In genomic region chr1:151540982-151541377, GRCh38 we compare ENCODE assay signal across 8 cellular contexts. TPM values are rescaled to one million over a fixed set of nuclear protein-coding genes. Genes with fewer than 3 reads are reported as not detected.
A peak's percentile ranks its signal among the peaks of the same experiment; 100 is the strongest.
DNase-seq lines count a peak whose midpoint lies in the region; ATAC-seq, FAIRE-seq and TF ChIP-seq lines count a peak whose summit lies in the region.

No MANE protein-coding gene starts in this region.

- ATAC-seq in HG03457 (IDR thresholded peaks at IDR 0.05; ENCODE audit: unreplicated experiment): no peak

- DNase-seq in AG09309 (ENCODE audit: low read depth) (no peak), HAP-1 (ENCODE audit: low spot score in 2 of 2) (peak; percentile 10 to 56), small intestine (peak; percentile 59), Ammon's horn (ENCODE audit: low spot score) (no peak)
- no peak for DNase-seq in activated T-helper 2 cell treated with anti-CD3 and anti-CD28 coated beads, Interferon-gamma antibody, Interleukin-2, Interleukin-4, amounts not matched to agents 10 μg/mL and 5 μg/mL and 100 μg/mL, durations not matched to agents 14 hours and 24 hours and 36 hours (ENCODE audit: low spot score)
- DNase-seq in stimulated activated CD4-positive, alpha-beta T cell treated with anti-CD3 and anti-CD28 coated beads, Interleukin-4, amount 100 ng/mL, for 1 hour: no peak

- in situ Hi-C loops in HAP-1 (cut with MboI; ENCODE audit: low sequenced_read_pairs): no loop called here

- 7 to 21% (median 20%) methylated on average over 13 of the region's 13 CpGs for WGBS in small intestine, 3 donors

- FAIRE-seq in small intestine (lab: Jason Lieb, UNC): no peak

- no peaks in the 10 kb centered on the region for H3K9me3 Mint-ChIP-seq in activated T-helper 2 cell treated with anti-CD3 and anti-CD28 coated beads, Interferon-gamma antibody, Interleukin-2, Interleukin-4, amounts not matched to agents 10 μg/mL and 5 μg/mL and 100 μg/mL, durations not matched to agents 14 hours and 24 hours and 36 hours

- peaks cover 13% of the 10 kb centered on the region for H3K36me3 ChIP-seq in HAP-1 (replicated peaks)
- peaks cover 6% of the 10 kb centered on the region for H3K36me3 ChIP-seq in iPS-15b (ENCODE audit: control insufficient read depth, insufficient read depth, low read length)
- H3K36me3 ChIP-seq in small intestine (ENCODE audit: control insufficient read depth in 2 of 2, insufficient read depth in 2 of 2, low read length in 2 of 2): peaks cover 0 to 9% of the 10 kb centered on the region in 2 donors

- peak overlapping the region; percentile 90 to 91 for H3K27ac ChIP-seq in small intestine (ENCODE audit: low read depth in 1 of 2, low read length in 1 of 2)

- peaks cover 18% of the 10 kb centered on the region for H3K4me1 Mint-ChIP-seq in activated T-helper 2 cell treated with anti-CD3 and anti-CD28 coated beads, Interferon-gamma antibody, Interleukin-2, Interleukin-4, amounts not matched to agents 10 μg/mL and 5 μg/mL and 100 μg/mL, durations not matched to agents 14 hours and 24 hours and 36 hours (ENCODE audit: low read depth)

- H3K9me3 ChIP-seq in HAP-1 (no peaks in the 10 kb centered on the region), iPS-15b (ENCODE audit: control insufficient read depth, insufficient read depth, low read length) (no peaks in the 10 kb centered on the region), small intestine (ENCODE audit: control insufficient read depth, low read depth) (no peaks in the 10 kb centered on the region)

- peak overlapping the region; percentile 89 for H3K4me3 Mint-ChIP-seq in activated T-helper 2 cell treated with anti-CD3 and anti-CD28 coated beads, Interferon-gamma antibody, Interleukin-2, Interleukin-4, amounts not matched to agents 10 μg/mL and 5 μg/mL and 100 μg/mL, durations not matched to agents 14 hours and 24 hours and 36 hours (ENCODE audit: low read depth)

- no peak for TF ChIP-seq CTCF in AG09309 (IDR thresholded peaks at IDR 0.05; ENCODE audit: control insufficient read depth, insufficient read depth, low read depth, low read length, missing control alignments)

- H3K4me3 ChIP-seq in AG09309 (ENCODE audit: control insufficient read depth, low read depth, low read length) (peak overlapping the region; percentile 76), HAP-1 (peak overlapping the region; percentile 77), iPS-15b (ENCODE audit: low read depth, low read length) (peak overlapping the region; percentile 97), small intestine (ENCODE audit: low read depth in 1 of 2, low read length in 2 of 2) (peak overlapping the region; percentile 56 to 79)

- no peak overlapping the region for H3K27ac Mint-ChIP-seq in activated T-helper 2 cell treated with anti-CD3 and anti-CD28 coated beads, Interferon-gamma antibody, Interleukin-2, Interleukin-4, amounts not matched to agents 10 μg/mL and 5 μg/mL and 100 μg/mL, durations not matched to agents 14 hours and 24 hours and 36 hours

- peak overlapping the region; percentile 81 for H3K9ac ChIP-seq in iPS-15b (ENCODE audit: low read depth, low read length)

- H3K4me1 ChIP-seq in HAP-1 (peaks cover 29% of the 10 kb centered on the region), iPS-15b (ENCODE audit: control insufficient read depth, insufficient read depth, low read length) (peaks cover 7% of the 10 kb centered on the region), small intestine (ENCODE audit: control insufficient read depth in 2 of 2, insufficient read depth in 1 of 2, low read depth in 1 of 2, low read length in 1 of 2) (no peaks in the 10 kb centered on the region)

- peaks cover 7% of the 10 kb centered on the region for H3K27me3 Mint-ChIP-seq in activated T-helper 2 cell treated with anti-CD3 and anti-CD28 coated beads, Interferon-gamma antibody, Interleukin-2, Interleukin-4, amounts not matched to agents 10 μg/mL and 5 μg/mL and 100 μg/mL, durations not matched to agents 14 hours and 24 hours and 36 hours (ENCODE audit: low read depth)

- H3K36me3 Mint-ChIP-seq in activated T-helper 2 cell treated with anti-CD3 and anti-CD28 coated beads, Interferon-gamma antibody, Interleukin-2, Interleukin-4, amounts not matched to agents 10 μg/mL and 5 μg/mL and 100 μg/mL, durations not matched to agents 14 hours and 24 hours and 36 hours (ENCODE audit: low read depth): no peaks in the 10 kb centered on the region

- intact Hi-C loops in activated T-helper 2 cell treated with anti-CD3 and anti-CD28 coated beads, Interferon-gamma antibody, Interleukin-2, Interleukin-4, amounts not matched to agents 10 μg/mL and 5 μg/mL and 100 μg/mL, durations not matched to agents 14 hours and 24 hours and 36 hours (cut with micrococcal nuclease): loop anchor here (5.0 kb wide), 1 partner anchor 84 kb away; the partner anchor contains the start of gene POGZ

- H3K27me3 ChIP-seq in HAP-1 (ENCODE audit: low read depth) (no peaks in the 10 kb centered on the region), iPS-15b (ENCODE audit: control insufficient read depth, insufficient read depth, low read length) (peaks cover 7% of the 10 kb centered on the region), small intestine (ENCODE audit: control insufficient read depth in 2 of 2, insufficient read depth in 2 of 2, low read length in 2 of 2) (no peaks in the 10 kb centered on the region)

RNA-seq across cellular contexts. Expression of gene TUFT1, which starts 0.9 kb away (rescaled TPM):
- 2.6 TPM in 2 replicates for total RNA-seq in activated T-helper 2 cell treated with anti-CD3 and anti-CD28 coated beads, Interferon-gamma antibody, Interleukin-2, Interleukin-4, amounts not matched to agents 10 μg/mL and 5 μg/mL and 100 μg/mL, durations not matched to agents 14 hours and 24 hours and 36 hours
- 10 to 100 TPM in 1 of 3 donors, 1 to 10 TPM in 2; 8.5 to 14.1 (median 8.9) TPM for polyA plus RNA-seq in small intestine

RNA-seq across cellular contexts. Expression of gene CGN, which starts 29.8 kb away (rescaled TPM):
- 0.34 and 0.50 TPM in 2 replicates for total RNA-seq in activated T-helper 2 cell treated with anti-CD3 and anti-CD28 coated beads, Interferon-gamma antibody, Interleukin-2, Interleukin-4, amounts not matched to agents 10 μg/mL and 5 μg/mL and 100 μg/mL, durations not matched to agents 14 hours and 24 hours and 36 hours
- 100 to 1,000 TPM in 2 of 3 donors, 10 to 100 TPM in 1; 33.5 to 286 (median 221) TPM for polyA plus RNA-seq in small intestine

Comparison
In these comparisons a context has a peak if more than half of its experiments do, and no peak if none do; other contexts are left out.
1. DNase-seq: peak in HAP-1 (2 of 2) and small intestine (single experiment); none in AG09309 (single experiment), activated T-helper 2 cell treated with anti-CD3 and anti-CD28 coated beads, Interferon-gamma antibody, Interleukin-2, Interleukin-4, amounts not matched to agents 10 μg/mL and 5 μg/mL and 100 μg/mL, durations not matched to agents 14 hours and 24 hours and 36 hours (single experiment), Ammon's horn (single experiment) and stimulated activated CD4-positive, alpha-beta T cell treated with anti-CD3 and anti-CD28 coated beads, Interleukin-4, amount 100 ng/mL, for 1 hour (single experiment).
2. Peak in every context shown above with its lines, with median percentiles within 50 percentile points of each other: H3K4me3 ChIP-seq.